In genomic region chr16:48110982-48111381, GRCh38 we compare ENCODE assay signal across 15 cellular contexts. TPM values are rescaled to one million over a fixed set of nuclear protein-coding genes. Genes with fewer than 3 reads are reported as not detected.
"Had no signal": no experiment of that assay in that cellular context is flagged by ENCODE, and none has a peak within 500 bp of the region (broad histone marks: within the 10 kb centered on the region; RNA-seq: fewer than 3 reads in every experiment).

No MANE protein-coding gene starts in this region.

- H3K4me1 ChIP-seq: ascending aorta, pancreas had no signal

- H3K4me3 ChIP-seq: ascending aorta, dorsolateral prefrontal cortex, esophagus muscularis mucosa, pancreas, skin epidermis had no signal

- H3K9me3 ChIP-seq: ascending aorta, esophagus muscularis mucosa, pancreas had no signal

- ATAC-seq: activated CD8-positive, alpha-beta T cell treated with anti-CD3 and anti-CD28 coated beads, Interleukin-2, amount 10 ng/mL, durations not matched to agents 7 days and 5 days; activated naive CD8-positive, alpha-beta T cell treated with anti-CD3 and anti-CD28 coated beads, Interleukin-2, amount 50 U/mL, for 24 hours; pancreas had no signal

- H3K27me3 ChIP-seq: ascending aorta, pancreas had no signal

- H3K27ac ChIP-seq: ascending aorta, dorsolateral prefrontal cortex, esophagus muscularis mucosa, pancreas, skin epidermis had no signal

- H3K9me3 Mint-ChIP-seq: activated naive CD8-positive, alpha-beta T cell treated with anti-CD3 and anti-CD28 coated beads, Interleukin-2, amount 50 U/mL, for 24 hours had no signal

- H3K4me3 Mint-ChIP-seq: activated CD8-positive, alpha-beta T cell treated with anti-CD3 and anti-CD28 coated beads, Interleukin-2, amount 10 ng/mL, durations not matched to agents 7 days and 5 days; activated naive CD8-positive, alpha-beta T cell treated with anti-CD3 and anti-CD28 coated beads, Interleukin-2, amount 50 U/mL, for 24 hours had no signal

- H3K4me1 Mint-ChIP-seq: activated naive CD8-positive, alpha-beta T cell treated with anti-CD3 and anti-CD28 coated beads, Interleukin-2, amount 50 U/mL, for 24 hours had no signal

- H3K36me3 ChIP-seq: ascending aorta, esophagus muscularis mucosa, pancreas had no signal

- H3K27ac Mint-ChIP-seq: activated CD8-positive, alpha-beta T cell treated with anti-CD3 and anti-CD28 coated beads, Interleukin-2, amount 10 ng/mL, durations not matched to agents 7 days and 5 days; activated naive CD8-positive, alpha-beta T cell treated with anti-CD3 and anti-CD28 coated beads, Interleukin-2, amount 50 U/mL, for 24 hours had no signal

- DNase-seq: activated CD4-positive, alpha-beta T cell treated with anti-CD3 and anti-CD28 coated beads for 4 hours; activated CD8-positive, alpha-beta memory T cell treated with anti-CD3 and anti-CD28 coated beads, Interleukin-2, amount 50 U/mL, for 48 hours; activated CD8-positive, alpha-beta T cell treated with anti-CD3 and anti-CD28 coated beads, Interleukin-2, amount 10 ng/mL, durations not matched to agents 7 days and 5 days; activated naive CD4-positive, alpha-beta T cell; activated naive CD8-positive, alpha-beta T cell treated with anti-CD3 and anti-CD28 coated beads, Interleukin-2, amount 50 U/mL, for 24 hours; dorsolateral prefrontal cortex; hypothalamus; pancreas; retina; stimulated activated CD4-positive, alpha-beta T cell treated with anti-CD3 and anti-CD28 coated beads, Interleukin-4, amount 100 ng/mL, for 4 hours had no signal

RNA-seq across cellular contexts. Expression of gene ABCC12, which starts 44.8 kb away (rescaled TPM):
- total RNA-seq: activated CD8-positive, alpha-beta T cell treated with anti-CD3 and anti-CD28 coated beads, Interleukin-2, amount 10 ng/mL, durations not matched to agents 7 days and 5 days; ascending aorta; esophagus muscularis mucosa; fibroblast of villous mesenchyme; pancreas; urinary bladder had no signal
- polyA plus RNA-seq: pancreas, urinary bladder had no signal
